ENCODE assay signal across 19 cellular contexts in the genomic region with DNA sequence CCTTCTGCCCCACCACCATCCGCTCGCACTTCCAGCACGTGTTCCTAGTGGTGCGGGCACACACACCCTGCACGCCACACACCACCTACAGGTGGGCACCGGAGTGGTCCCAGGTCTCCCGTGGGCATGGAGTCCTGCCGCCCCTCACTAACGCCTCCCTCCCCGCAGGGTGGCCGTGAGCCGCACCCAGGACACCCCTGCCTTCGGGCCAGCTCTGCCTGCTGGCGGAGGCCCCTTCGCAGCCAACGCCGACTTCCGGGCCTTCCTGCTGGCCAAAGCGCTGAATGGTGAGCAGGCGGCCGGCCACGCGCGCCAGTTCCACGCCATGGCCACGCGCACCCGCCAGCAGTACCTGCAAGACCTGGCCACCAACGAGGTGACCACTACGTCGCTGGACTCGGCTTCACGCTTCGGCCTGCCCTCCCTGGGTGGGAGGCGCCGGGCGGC. TPM values are rescaled to one million over a fixed set of nuclear protein-coding genes. Genes with fewer than 3 reads are reported as not detected.
"Had no signal": no experiment of that assay in that cellular context is flagged by ENCODE, and none has a peak within 500 bp of the region (broad histone marks: within the 10 kb centered on the region; RNA-seq: fewer than 3 reads in every experiment).

No MANE protein-coding gene starts in this region.

- H3K9me3 ChIP-seq: lower lobe of right lung, pancreas, thyroid gland had no signal

- H3K27ac Mint-ChIP-seq: activated naive CD8-positive, alpha-beta T cell treated with anti-CD3 and anti-CD28 coated beads, Interleukin-2, amount 10 ng/mL, durations not matched to agents 7 days and 5 days; dendritic cell treated with granulocyte-macrophage colony-stimulating factor and Interleukin-4, amounts not matched to agents 40 ng/mL and 50 ng/mL, for 4 days; WTC11 had no signal

- DNase-seq: activated CD4-positive, alpha-beta T cell treated with anti-CD3 and anti-CD28 coated beads for 48 hours; activated CD8-positive, alpha-beta memory T cell treated with anti-CD3 and anti-CD28 coated beads, Interleukin-2, amount 50 U/mL, for 4 hours; activated CD8-positive, alpha-beta T cell treated with anti-CD3 and anti-CD28 coated beads for 36 hours; activated naive CD4-positive, alpha-beta T cell; activated naive CD8-positive, alpha-beta T cell treated with anti-CD3 and anti-CD28 coated beads, Interleukin-2, amount 10 ng/mL, durations not matched to agents 7 days and 5 days; brain microvascular endothelial cell; effector memory CD4-positive, alpha-beta T cell; foreskin melanocyte; left cardiac atrium; T-helper 1 cell; thyroid gland had no signal

- H3K9ac ChIP-seq: neural progenitor cell had no signal

- ATAC-seq: activated CD8-positive, alpha-beta T cell treated with anti-CD3 and anti-CD28 coated beads for 36 hours; stimulated activated effector memory CD8-positive, alpha-beta T cell treated with anti-CD3 and anti-CD28 coated beads, Interleukin-12 subunit alpha, Interleukin-12 subunit beta, amount 100 ng/mL, for 72 hours had no signal

- H3K4me3 Mint-ChIP-seq: activated CD8-positive, alpha-beta T cell treated with anti-CD3 and anti-CD28 coated beads for 36 hours; activated naive CD8-positive, alpha-beta T cell treated with anti-CD3 and anti-CD28 coated beads, Interleukin-2, amount 10 ng/mL, durations not matched to agents 7 days and 5 days; dendritic cell treated with granulocyte-macrophage colony-stimulating factor and Interleukin-4, amounts not matched to agents 40 ng/mL and 50 ng/mL, for 4 days; neural progenitor cell; stimulated activated effector memory CD8-positive, alpha-beta T cell treated with anti-CD3 and anti-CD28 coated beads, Interleukin-12 subunit alpha, Interleukin-12 subunit beta, amount 100 ng/mL, for 72 hours had no signal

- H3K27ac ChIP-seq: brain microvascular endothelial cell, neural progenitor cell, pancreas, thyroid gland had no signal

- H3K4me1 ChIP-seq: neural progenitor cell, pancreas had no signal

- H3K27me3 Mint-ChIP-seq: activated CD8-positive, alpha-beta T cell treated with anti-CD3 and anti-CD28 coated beads for 36 hours; activated naive CD8-positive, alpha-beta T cell treated with anti-CD3 and anti-CD28 coated beads, Interleukin-2, amount 10 ng/mL, durations not matched to agents 7 days and 5 days; dendritic cell treated with granulocyte-macrophage colony-stimulating factor and Interleukin-4, amounts not matched to agents 40 ng/mL and 50 ng/mL, for 4 days had no signal

- H3K27me3 ChIP-seq: brain microvascular endothelial cell, pancreas, thyroid gland had no signal

- H3K36me3 ChIP-seq: neural progenitor cell, pancreas had no signal

- H3K9me3 Mint-ChIP-seq: activated CD8-positive, alpha-beta T cell treated with anti-CD3 and anti-CD28 coated beads for 36 hours; activated naive CD8-positive, alpha-beta T cell treated with anti-CD3 and anti-CD28 coated beads, Interleukin-2, amount 10 ng/mL, durations not matched to agents 7 days and 5 days; dendritic cell treated with granulocyte-macrophage colony-stimulating factor and Interleukin-4, amounts not matched to agents 40 ng/mL and 50 ng/mL, for 4 days; neural progenitor cell; stimulated activated effector memory CD8-positive, alpha-beta T cell treated with anti-CD3 and anti-CD28 coated beads, Interleukin-12 subunit alpha, Interleukin-12 subunit beta, amount 100 ng/mL, for 72 hours; WTC11 had no signal

RNA-seq across cellular contexts. Expression of a gene that starts 50.7 kb away (rescaled TPM):
- total RNA-seq: fibroblast of lung, myocyte had no signal
